ENCODE assay signal across 13 cellular contexts in genomic region chr15:52765779-52766178, GRCh38. TPM values are rescaled to one million over a fixed set of nuclear protein-coding genes. Genes with fewer than 3 reads are reported as not detected.
A peak's percentile ranks its signal among the peaks of the same experiment; 100 is the strongest.
DNase-seq lines count a peak whose midpoint lies in the region; FAIRE-seq and TF ChIP-seq lines count a peak whose summit lies in the region.
"Had no signal": no experiment of that assay in that cellular context is flagged by ENCODE, and none has a peak within 500 bp of the region (broad histone marks: within the 10 kb centered on the region; RNA-seq: fewer than 3 reads in every experiment).

No MANE protein-coding gene starts in this region.

- no peak overlapping the region for H3K4me3 ChIP-seq in retinal pigment epithelial cell (ENCODE audit: low read length)
- no peak overlapping the region for H3K4me3 ChIP-seq in esophagus squamous epithelium
- no peak overlapping the region for H3K4me3 ChIP-seq in small intestine (ENCODE audit: low read depth in 1 of 2, low read length in 2 of 2)

- H3K27me3 ChIP-seq in esophagus squamous epithelium: peaks cover 0 to 58% (median 0%) of the 10 kb centered on the region in 4 donors
- peaks cover 0 to 3% of the 10 kb centered on the region in 2 donors for H3K27me3 ChIP-seq in small intestine (ENCODE audit: control insufficient read depth in 2 of 2, insufficient read depth in 2 of 2, low read length in 2 of 2)

- FAIRE-seq in frontal cortex (lab: Jason Lieb, UNC) (no peak), small intestine (lab: Jason Lieb, UNC) (no peak)
- FAIRE-seq: A204.1, GM19239 had no signal

- no peak for TF ChIP-seq POLR2A in esophagus squamous epithelium (IDR thresholded peaks at IDR 0.05)

- H3K9me3 ChIP-seq in esophagus squamous epithelium (no peaks in the 10 kb centered on the region), small intestine (ENCODE audit: control insufficient read depth, low read depth) (no peaks in the 10 kb centered on the region)

- no peaks in the 10 kb centered on the region for H3K36me3 ChIP-seq in esophagus squamous epithelium
- H3K36me3 ChIP-seq in small intestine (ENCODE audit: control insufficient read depth in 2 of 2, insufficient read depth in 2 of 2, low read length in 2 of 2): no peaks in the 10 kb centered on the region

- TF ChIP-seq CTCF in retinal pigment epithelial cell (conservative IDR thresholded peaks at IDR 0.05; ENCODE audit: low read depth, low read length) (peak; percentile 48), esophagus squamous epithelium (IDR thresholded peaks at IDR 0.05) (no peak)

- H3K27ac ChIP-seq in esophagus squamous epithelium (no peak overlapping the region), small intestine (ENCODE audit: low read depth in 1 of 2, low read length in 1 of 2) (no peak overlapping the region)

- DNase-seq in NCI-H82 (lab: John Stamatoyannopoulos, UW) (peak; percentile 31), NCI-H82 treated with DMSO at 0.1 percent for 48 hours (lab: John Stamatoyannopoulos, UW; ENCODE audit: unreplicated experiment) (no peak), RPMI7951 (ENCODE audit: low read depth) (peak; percentile 31), fibroblast of peridontal ligament (ENCODE audit: extremely low read depth) (peak; percentile 4), retinal pigment epithelial cell (ENCODE audit: low read depth) (no peak), esophagus squamous epithelium (lab: John Stamatoyannopoulos, UW) (no peak), frontal cortex (ENCODE audit: low spot score in 2 of 2) (no peak), small intestine (no peak)
- DNase-seq: activated CD4-positive, alpha-beta T cell treated with anti-CD3 and anti-CD28 coated beads, Interleukin-2, amount 10 ng/mL, durations not matched to agents 7 days and 5 days; NCI-H2171 treated with DMSO at 0.1 percent for 48 hours had no signal

- no peaks in the 10 kb centered on the region for H3K4me1 ChIP-seq in esophagus squamous epithelium
- H3K4me1 ChIP-seq in small intestine (ENCODE audit: control insufficient read depth in 2 of 2, insufficient read depth in 1 of 2, low read depth in 1 of 2, low read length in 1 of 2): no peaks in the 10 kb centered on the region

- 40 to 72% methylated on average over 3 of the region's 3 CpGs for WGBS in esophagus squamous epithelium, 2 donors
- WGBS in small intestine, 3 donors: 50 to 63% (median 61%) methylated on average over 3 of the region's 3 CpGs

- intact Hi-C loops in esophagus squamous epithelium (cut with DNase I): no loop called here

RNA-seq across cellular contexts. Expression of gene ONECUT1, which starts 24.4 kb away (rescaled TPM):
- total RNA-seq in RPMI7951 (2014; rRNA removed; shearing (Covaris generic)): not detected in 2 replicates
- total RNA-seq in esophagus squamous epithelium (not detected), frontal cortex (not detected)
- not detected for polyA plus RNA-seq in small intestine
- total RNA-seq: activated CD4-positive, alpha-beta T cell treated with anti-CD3 and anti-CD28 coated beads, Interleukin-2, amount 10 ng/mL, durations not matched to agents 7 days and 5 days; temporal lobe had no signal

Comparison
In these comparisons a context has a peak if more than half of its experiments do, and no peak if none do; other contexts are left out.
1. DNase-seq: peak in NCI-H82 (single experiment), RPMI7951 (single experiment) and fibroblast of peridontal ligament (single experiment); none in NCI-H82 treated with DMSO at 0.1 percent for 48 hours (single experiment), retinal pigment epithelial cell (single experiment), esophagus squamous epithelium (single experiment), frontal cortex (0 of 2) and small intestine (single experiment).